Comparison of ENCODE assay signal across 1 cellular context in the genomic region with DNA sequence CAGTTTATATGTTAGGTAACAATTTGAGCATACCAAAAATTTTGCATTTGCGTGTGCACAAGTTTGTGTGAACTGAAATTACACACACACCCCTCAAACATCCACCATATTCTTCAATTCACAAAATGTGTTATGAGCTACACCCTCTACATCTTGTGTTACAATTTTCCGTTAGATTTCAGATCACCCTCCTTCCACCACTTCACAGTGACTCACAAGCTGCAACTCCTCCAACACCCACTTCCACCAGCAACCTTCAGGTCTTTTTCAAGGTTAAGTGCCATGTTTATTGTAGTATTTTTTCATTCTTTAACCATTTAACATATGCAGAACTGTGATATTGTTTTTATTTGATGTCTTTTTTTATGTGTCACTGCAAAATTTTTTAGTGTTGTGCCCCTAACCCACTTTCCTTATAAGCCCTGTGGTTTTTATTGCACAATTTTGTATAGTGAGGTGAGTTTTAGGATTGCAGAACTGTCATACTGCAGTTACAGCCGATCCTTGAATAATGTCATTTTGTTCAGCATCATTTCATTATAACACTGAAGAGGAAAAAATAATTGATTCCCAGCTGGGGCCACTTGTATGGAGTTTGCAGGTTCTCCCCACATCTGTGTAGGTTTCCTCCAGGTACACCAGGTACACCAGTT.
TF ChIP-seq lines count a peak whose summit lies in the region.

No MANE protein-coding gene starts in this region.

TF ChIP-seq in IMR-90, 13 proteins besides CTCF, POLR2A, EP300 and RAD21:
- no peak for TF ChIP-seq MAZ (IDR thresholded peaks at IDR 0.05; ENCODE audit: borderline replicate concordance, low read depth, low read length)
- TF ChIP-seq CEBPB (IDR thresholded peaks at IDR 0.05; ENCODE audit: low read depth, low read length): peak; percentile 39
- TF ChIP-seq NFE2L2 (IDR thresholded peaks at IDR 0.05; ENCODE audit: low read depth, low read length): no peak
- no peak for TF ChIP-seq CHD1 (IDR thresholded peaks at IDR 0.05; ENCODE audit: low read depth, low read length)
